ENCODE assay signal across 8 cellular contexts in the genomic region with DNA sequence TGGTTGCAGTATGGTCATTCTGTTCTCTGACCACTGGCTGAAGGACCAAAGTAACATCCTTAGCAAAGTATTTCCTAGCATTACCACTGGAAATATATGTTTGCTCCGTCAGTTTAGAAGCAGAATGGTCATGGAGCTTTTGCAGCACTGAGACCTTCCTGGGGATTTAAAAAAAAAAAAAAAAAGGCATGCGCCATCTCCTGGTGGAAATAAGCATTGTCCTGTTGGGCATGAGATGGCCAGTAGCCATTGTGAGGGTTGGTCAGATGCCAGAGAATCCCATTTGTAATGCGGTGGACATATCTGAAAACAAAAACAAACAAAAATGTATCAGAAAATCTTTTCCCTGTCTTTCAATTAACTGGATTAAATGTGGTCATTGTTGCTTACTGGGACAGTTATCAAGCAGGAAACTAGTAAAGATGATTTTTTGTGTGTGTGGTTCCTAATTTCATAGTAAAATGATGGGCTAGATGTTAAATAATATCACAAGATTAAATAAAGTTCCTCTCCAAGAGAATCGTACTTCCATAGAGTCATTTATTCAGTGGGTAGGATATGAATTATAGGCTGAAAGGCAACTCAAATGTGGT.
DNase-seq lines count a peak whose midpoint lies in the region; ATAC-seq, FAIRE-seq and TF ChIP-seq lines count a peak whose summit lies in the region.

No MANE protein-coding gene starts in this region.

- H3K9me3 ChIP-seq in CD4-positive, alpha-beta T cell (ENCODE audit: control insufficient read depth, low read length), result no peaks in the 10 kb centered on the region
- no peaks in the 10 kb centered on the region for H3K9me3 ChIP-seq in PC-9 (ENCODE audit: insufficient read depth, low read depth)

- FAIRE-seq in endometrium (lab: Jason Lieb, UNC), result peak; percentile 89

- POLR2A ChIA-PET in CD4-positive, alpha-beta T cell (lab: Charles Lee), result interaction anchor here (0.6 kb wide), 1 partner anchor 15 kb away, joined by 5 read pairs; no protein-coding TSS in a partner anchor
- POLR2A ChIA-PET in PC-9 (lab: Charles Lee; ENCODE audit: unreplicated experiment), result interaction anchor here (0.6 to 0.8 kb wide), 3 partner anchors 13 to 45 kb away, joined by 3 to 23 read pairs (median 13); no protein-coding TSS in a partner anchor

- BruUV-seq in PC-9 (replicated peaks; lab: Mats Ljungman, UMichigan), result no TSS peak

- H3K27ac ChIP-seq in CD4-positive, alpha-beta T cell (ENCODE audit: low read depth, low read length), result no peak overlapping the region
- H3K27ac ChIP-seq in GM23338 (ENCODE audit: low read depth) (no peak overlapping the region), PC-9 (no peak overlapping the region)

- H3K4me1 ChIP-seq in GM23338 (ENCODE audit: insufficient read depth) (no peaks in the 10 kb centered on the region), PC-9 (replicated peaks; ENCODE audit: insufficient read depth) (no peaks in the 10 kb centered on the region)

- H3K27me3 ChIP-seq in CD4-positive, alpha-beta T cell (ENCODE audit: control insufficient read depth, insufficient read depth, low read length), result no peaks in the 10 kb centered on the region
- H3K27me3 ChIP-seq in GM23338 (ENCODE audit: insufficient read depth), result no peaks in the 10 kb centered on the region
- H3K27me3 ChIP-seq in PC-9 (ENCODE audit: insufficient read depth, low read depth), result no peaks in the 10 kb centered on the region

- CTCF ChIA-PET in CD4-positive, alpha-beta T cell (lab: Charles Lee), result interaction anchor here (0.7 kb wide), 1 partner anchor 225 kb away, joined by 3 read pairs; no protein-coding TSS in a partner anchor
- CTCF ChIA-PET in PC-9 (lab: Charles Lee), result interaction anchor here (0.6 to 0.7 kb wide), 4 partner anchors 81 to 808 kb away, joined by 3 to 8 read pairs (median 6); no protein-coding TSS in a partner anchor

- no peaks in the 10 kb centered on the region for H3K4me1 Mint-ChIP-seq in CD4-positive, alpha-beta T cell (ENCODE audit: low read depth)
- peaks cover 4% of the 10 kb centered on the region for H3K4me1 Mint-ChIP-seq in GM23338
- peaks cover 21% of the 10 kb centered on the region for H3K4me1 Mint-ChIP-seq in activated T-cell treated with anti-CD3 and anti-CD28 coated beads, Interleukin-2, amount 50 U/mL, for 72 hours (ENCODE audit: low read depth)

- ATAC-seq in CD4-positive, alpha-beta T cell (ENCODE audit: poor library complexity), result no peak
- peak; percentile 92 for ATAC-seq in GM23338
- ATAC-seq in activated T-cell treated with anti-CD3 and anti-CD28 coated beads, Interleukin-2, amount 50 U/mL, for 72 hours (replicated peaks in 1 of 2), result no peak
- no peak for ATAC-seq in HG02610 (IDR thresholded peaks at IDR 0.05; ENCODE audit: unreplicated experiment)

- intact Hi-C loops in CD4-positive, alpha-beta T cell (cut with DNase I, micrococcal nuclease), result no loop called here
- intact Hi-C loops in PC-9 (cut with micrococcal nuclease; ENCODE audit: unreplicated experiment), result loop anchor here (5.0 kb wide), 2 partner anchors 109 to 284 kb away; no protein-coding TSS in a partner anchor

- H4K20me1 ChIP-seq in GM23338 (replicated peaks; ENCODE audit: insufficient read depth), result no peaks in the 10 kb centered on the region
- H4K20me1 ChIP-seq in PC-9 (ENCODE audit: insufficient read depth), result no peaks in the 10 kb centered on the region; the same call in none of the 2 replicates

- H3K4me2 ChIP-seq in GM23338 (no peak overlapping the region), PC-9 (no peak overlapping the region)

- no peak overlapping the region for H3K4me3 Mint-ChIP-seq in CD4-positive, alpha-beta T cell
- no peak overlapping the region for H3K4me3 Mint-ChIP-seq in GM23338
- no peak overlapping the region for H3K4me3 Mint-ChIP-seq in activated T-cell treated with anti-CD3 and anti-CD28 coated beads, Interleukin-2, amount 50 U/mL, for 72 hours

- peak; percentile 66 for TF ChIP-seq CTCF in CD4-positive, alpha-beta T cell (IDR thresholded peaks at IDR 0.05)
- TF ChIP-seq CTCF in GM23338 (conservative IDR thresholded peaks at IDR 0.05; ENCODE audit: low read depth in 2 of 2) (peak; percentile 75 to 88), PC-9 (conservative IDR thresholded peaks at IDR 0.05) (peak; percentile 78)

- H3K79me2 ChIP-seq in GM23338 (replicated peaks; ENCODE audit: insufficient read depth) (0 out of 2 replicates have a peak, but pooled peaks cover under 1% of the 10 kb centered on the region), PC-9 (ENCODE audit: low read depth) (0 out of 2 replicates have a peak, but pooled peaks cover 4% of the 10 kb centered on the region)

- peaks cover 10% of the 10 kb centered on the region for H3K27me3 Mint-ChIP-seq in CD4-positive, alpha-beta T cell
- H3K27me3 Mint-ChIP-seq in GM23338 (ENCODE audit: insufficient read depth, low read depth, poor library complexity), result peaks cover 5% of the 10 kb centered on the region
- H3K27me3 Mint-ChIP-seq in activated T-cell treated with anti-CD3 and anti-CD28 coated beads, Interleukin-2, amount 50 U/mL, for 72 hours (ENCODE audit: low read depth), result peaks cover 33% of the 10 kb centered on the region

- H2AFZ ChIP-seq in GM23338 (no peak overlapping the region), PC-9 (no peak overlapping the region)

- H3K9me2 ChIP-seq in GM23338 (ENCODE audit: insufficient read depth) (no peaks in the 10 kb centered on the region), PC-9 (ENCODE audit: insufficient read depth) (no peaks in the 10 kb centered on the region)

- H3K27ac Mint-ChIP-seq in CD4-positive, alpha-beta T cell, result no peak overlapping the region
- no peak overlapping the region; the same call in 1 of the 2 replicates for H3K27ac Mint-ChIP-seq in GM23338
- no peak overlapping the region for H3K27ac Mint-ChIP-seq in activated T-cell treated with anti-CD3 and anti-CD28 coated beads, Interleukin-2, amount 50 U/mL, for 72 hours

- no peaks in the 10 kb centered on the region for H3K9me3 Mint-ChIP-seq in CD4-positive, alpha-beta T cell
- H3K9me3 Mint-ChIP-seq in GM23338, result no peaks in the 10 kb centered on the region
- no peaks in the 10 kb centered on the region for H3K9me3 Mint-ChIP-seq in activated T-cell treated with anti-CD3 and anti-CD28 coated beads, Interleukin-2, amount 50 U/mL, for 72 hours

- H3F3A ChIP-seq in GM23338 (replicated peaks; ENCODE audit: low read depth) (0 out of 2 replicates have a peak, but pooled peaks cover 5% of the 10 kb centered on the region), PC-9 (ENCODE audit: insufficient read depth, low read depth) (peaks cover 3% of the 10 kb centered on the region; the same call in 1 of the 2 replicates)

- H3K4me3 ChIP-seq in GM23338, result no peak overlapping the region
- no peak overlapping the region for H3K4me3 ChIP-seq in PC-9

- no peak for DNase-seq in CD4-positive, alpha-beta T cell
- DNase-seq in GM23338 (ENCODE audit: low spot score), result peak; percentile 69
- peak; percentile 24 to 43 for DNase-seq in PC-9
- DNase-seq in myocyte (ENCODE audit: low read depth), result peak; percentile 92
- no peak for DNase-seq in NCI-H446 treated with DMSO at 0.1 percent for 48 hours (lab: John Stamatoyannopoulos, UW)
- DNase-seq in activated T-cell treated with anti-CD3 and anti-CD28 coated beads, Interleukin-2, amount 50 U/mL, for 72 hours, result no peak

- no peaks in the 10 kb centered on the region for H3K36me3 Mint-ChIP-seq in CD4-positive, alpha-beta T cell (ENCODE audit: low read depth)
- peaks cover 66% of the 10 kb centered on the region for H3K36me3 Mint-ChIP-seq in GM23338 (ENCODE audit: low read depth)
- H3K36me3 Mint-ChIP-seq in activated T-cell treated with anti-CD3 and anti-CD28 coated beads, Interleukin-2, amount 50 U/mL, for 72 hours (ENCODE audit: insufficient read depth in 2 of 2), result no peaks in the 10 kb centered on the region

- peaks cover 35% of the 10 kb centered on the region for H3K36me3 ChIP-seq in GM23338 (ENCODE audit: insufficient read depth)
- no peaks in the 10 kb centered on the region; the same call in 1 of the 2 replicates for H3K36me3 ChIP-seq in PC-9 (ENCODE audit: low read depth)

TF ChIP-seq in GM23338, 12 proteins besides CTCF, POLR2A, EP300 and RAD21 (continues in another document):
- TF ChIP-seq ETS1 (IDR thresholded peaks at IDR 0.05), result no peak
- no peak for TF ChIP-seq ZNF114 (CRISPR knock-in tag; IDR thresholded peaks at IDR 0.05)
- no peak for TF ChIP-seq JUNB (IDR thresholded peaks at IDR 0.05; ENCODE audit: unreplicated experiment)
- TF ChIP-seq, protein P1, sequence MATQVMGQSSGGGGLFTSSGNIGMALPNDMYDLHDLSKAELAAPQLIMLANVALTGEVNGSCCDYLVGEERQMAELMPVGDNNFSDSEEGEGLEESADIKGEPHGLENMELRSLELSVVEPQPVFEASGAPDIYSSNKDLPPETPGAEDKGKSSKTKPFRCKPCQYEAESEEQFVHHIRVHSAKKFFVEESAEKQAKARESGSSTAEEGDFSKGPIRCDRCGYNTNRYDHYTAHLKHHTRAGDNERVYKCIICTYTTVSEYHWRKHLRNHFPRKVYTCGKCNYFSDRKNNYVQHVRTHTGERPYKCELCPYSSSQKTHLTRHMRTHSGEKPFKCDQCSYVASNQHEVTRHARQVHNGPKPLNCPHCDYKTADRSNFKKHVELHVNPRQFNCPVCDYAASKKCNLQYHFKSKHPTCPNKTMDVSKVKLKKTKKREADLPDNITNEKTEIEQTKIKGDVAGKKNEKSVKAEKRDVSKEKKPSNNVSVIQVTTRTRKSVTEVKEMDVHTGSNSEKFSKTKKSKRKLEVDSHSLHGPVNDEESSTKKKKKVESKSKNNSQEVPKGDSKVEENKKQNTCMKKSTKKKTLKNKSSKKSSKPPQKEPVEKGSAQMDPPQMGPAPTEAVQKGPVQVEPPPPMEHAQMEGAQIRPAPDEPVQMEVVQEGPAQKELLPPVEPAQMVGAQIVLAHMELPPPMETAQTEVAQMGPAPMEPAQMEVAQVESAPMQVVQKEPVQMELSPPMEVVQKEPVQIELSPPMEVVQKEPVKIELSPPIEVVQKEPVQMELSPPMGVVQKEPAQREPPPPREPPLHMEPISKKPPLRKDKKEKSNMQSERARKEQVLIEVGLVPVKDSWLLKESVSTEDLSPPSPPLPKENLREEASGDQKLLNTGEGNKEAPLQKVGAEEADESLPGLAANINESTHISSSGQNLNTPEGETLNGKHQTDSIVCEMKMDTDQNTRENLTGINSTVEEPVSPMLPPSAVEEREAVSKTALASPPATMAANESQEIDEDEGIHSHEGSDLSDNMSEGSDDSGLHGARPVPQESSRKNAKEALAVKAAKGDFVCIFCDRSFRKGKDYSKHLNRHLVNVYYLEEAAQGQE (IDR thresholded peaks at IDR 0.05; ENCODE audit: unreplicated experiment), result no peak
- no peak for TF ChIP-seq ZNF331 (CRISPR knock-in tag; IDR thresholded peaks at IDR 0.05; ENCODE audit: low read depth)
- TF ChIP-seq EZH2 (IDR thresholded peaks at IDR 0.05; ENCODE audit: low read depth, unreplicated experiment), result no peak

Comparison
In these comparisons a context has a peak if more than half of its experiments do, and no peak if none do; other contexts are left out.
1. DNase-seq: peak in GM23338 (single experiment), PC-9 (2 of 2) and myocyte (single experiment); none in CD4-positive, alpha-beta T cell (0 of 10), NCI-H446 treated with DMSO at 0.1 percent for 48 hours (single experiment) and activated T-cell treated with anti-CD3 and anti-CD28 coated beads, Interleukin-2, amount 50 U/mL, for 72 hours (0 of 2).
2. Peak in every context shown above with its lines, with median percentiles within 50 percentile points of each other: CTCF ChIP-seq.